In genomic region chr11:101482556-101483124, GRCh38 we compare ENCODE assay signal across 31 cellular contexts.
"Had no signal": no experiment of that assay in that cellular context is flagged by ENCODE, and none has a peak within 500 bp of the region (broad histone marks: within the 10 kb centered on the region; RNA-seq: fewer than 3 reads in every experiment).

No MANE protein-coding gene starts in this region.

- H3K36me3 ChIP-seq: ascending aorta, breast epithelium, cardiac muscle cell, colonic mucosa, esophagus squamous epithelium, gastrocnemius medialis, heart left ventricle had no signal

- H3K4me3 Mint-ChIP-seq: activated CD4-positive, alpha-beta memory T cell treated with anti-CD3 and anti-CD28 coated beads for 36 hours; activated CD4-positive, alpha-beta T cell treated with anti-CD3 and anti-CD28 coated beads for 36 hours; activated CD4-positive, alpha-beta T cell treated with anti-CD3 and anti-CD28 coated beads, Interleukin-2, amount 10 ng/mL, durations not matched to agents 24 days and 14 days; activated CD8-positive, alpha-beta memory T cell treated with anti-CD3 and anti-CD28 coated beads, Interleukin-2, amount 10 ng/mL, durations not matched to agents 7 days and 5 days; activated CD8-positive, alpha-beta T cell treated with anti-CD3 and anti-CD28 coated beads, Interleukin-2, amount 10 ng/mL, durations not matched to agents 7 days and 5 days; activated naive CD4-positive, alpha-beta T cell treated with anti-CD3 and anti-CD28 coated beads, Interleukin-2, amount 10 ng/mL, durations not matched to agents 7 days and 5 days; activated naive CD8-positive, alpha-beta T cell treated with anti-CD3 and anti-CD28 coated beads, Interleukin-2, amount 10 ng/mL, durations not matched to agents 7 days and 5 days; brain; T-helper 17 cell had no signal

- H3K27me3 ChIP-seq: ascending aorta, breast epithelium, cardiac muscle cell, colonic mucosa, esophagus squamous epithelium, foreskin keratinocyte, gastrocnemius medialis, heart left ventricle had no signal

- ATAC-seq: activated CD4-positive, alpha-beta T cell treated with anti-CD3 and anti-CD28 coated beads for 36 hours; activated CD8-positive, alpha-beta memory T cell treated with anti-CD3 and anti-CD28 coated beads, Interleukin-2, amount 10 ng/mL, durations not matched to agents 7 days and 5 days; activated CD8-positive, alpha-beta T cell treated with anti-CD3 and anti-CD28 coated beads, Interleukin-2, amount 10 ng/mL, durations not matched to agents 7 days and 5 days; activated naive CD4-positive, alpha-beta T cell treated with anti-CD3 and anti-CD28 coated beads, Interleukin-2, amount 50 U/mL, for 72 hours; foreskin keratinocyte; gastrocnemius medialis; heart left ventricle; T-helper 17 cell had no signal

- H3K4me1 Mint-ChIP-seq: activated CD4-positive, alpha-beta T cell treated with anti-CD3 and anti-CD28 coated beads for 36 hours; activated CD4-positive, alpha-beta T cell treated with anti-CD3 and anti-CD28 coated beads, Interleukin-2, amount 10 ng/mL, durations not matched to agents 24 days and 14 days; activated CD8-positive, alpha-beta memory T cell treated with anti-CD3 and anti-CD28 coated beads, Interleukin-2, amount 10 ng/mL, durations not matched to agents 7 days and 5 days; activated naive CD4-positive, alpha-beta T cell treated with anti-CD3 and anti-CD28 coated beads, Interleukin-2, amount 10 ng/mL, durations not matched to agents 7 days and 5 days; activated naive CD8-positive, alpha-beta T cell treated with anti-CD3 and anti-CD28 coated beads, Interleukin-2, amount 10 ng/mL, durations not matched to agents 7 days and 5 days; T-helper 17 cell had no signal

- DNase-seq: activated CD4-positive, alpha-beta memory T cell treated with anti-CD3 and anti-CD28 coated beads for 36 hours; activated CD4-positive, alpha-beta T cell treated with anti-CD3 and anti-CD28 coated beads for 36 hours; activated CD4-positive, alpha-beta T cell treated with anti-CD3 and anti-CD28 coated beads, Interleukin-2, amount 10 ng/mL, durations not matched to agents 24 days and 14 days; activated CD4-positive, CD25-positive, alpha-beta regulatory T cell; activated CD4-positive, CD25-positive, alpha-beta regulatory T cell treated with anti-CD3 and anti-CD28 coated beads, Interleukin-2, amount 50 U/mL, for 72 hours; activated CD8-positive, alpha-beta memory T cell treated with anti-CD3 and anti-CD28 coated beads, Interleukin-2, amount 10 ng/mL, durations not matched to agents 7 days and 5 days; activated CD8-positive, alpha-beta memory T cell treated with anti-CD3 and anti-CD28 coated beads, Interleukin-2, amount 50 U/mL, for 4 hours; activated CD8-positive, alpha-beta T cell treated with anti-CD3 and anti-CD28 coated beads, Interleukin-2, amount 10 ng/mL, durations not matched to agents 7 days and 5 days; activated gamma-delta T cell; activated naive CD4-positive, alpha-beta T cell; activated naive CD4-positive, alpha-beta T cell treated with anti-CD3 and anti-CD28 coated beads, Interleukin-2, amount 10 ng/mL, durations not matched to agents 7 days and 5 days; activated naive CD8-positive, alpha-beta T cell treated with anti-CD3 and anti-CD28 coated beads, Interleukin-2, amount 10 ng/mL, durations not matched to agents 7 days and 5 days; activated T-cell treated with anti-CD3 and anti-CD28 coated beads, Interleukin-2, amount 50 U/mL, for 1 hour; activated T-cell treated with anti-CD3 and anti-CD28 coated beads, Interleukin-2, amount 50 U/mL, for 48 hours; central memory CD4-positive, alpha-beta T cell; cerebellar nuclear complex; colonic mucosa; effector CD8-positive, alpha-beta T cell; esophagus squamous epithelium; foreskin keratinocyte; gastrocnemius medialis; glutamatergic neuron; heart left ventricle; hypothalamus; T-helper 17 cell had no signal

- H3K9me3 Mint-ChIP-seq: activated CD4-positive, alpha-beta T cell treated with anti-CD3 and anti-CD28 coated beads, Interleukin-2, amount 10 ng/mL, durations not matched to agents 24 days and 14 days; activated naive CD4-positive, alpha-beta T cell treated with anti-CD3 and anti-CD28 coated beads, Interleukin-2, amount 10 ng/mL, durations not matched to agents 7 days and 5 days; activated naive CD8-positive, alpha-beta T cell treated with anti-CD3 and anti-CD28 coated beads, Interleukin-2, amount 10 ng/mL, durations not matched to agents 7 days and 5 days; brain had no signal

- H3K27ac ChIP-seq: ascending aorta, breast epithelium, cardiac muscle cell, colonic mucosa, epithelial cell of prostate, esophagus squamous epithelium, foreskin keratinocyte, gastrocnemius medialis, heart left ventricle had no signal

- H3K4me3 ChIP-seq: ascending aorta, breast epithelium, cardiac muscle cell, colonic mucosa, esophagus squamous epithelium, gastrocnemius medialis, heart left ventricle had no signal

- H3K36me3 Mint-ChIP-seq: activated CD4-positive, alpha-beta memory T cell treated with anti-CD3 and anti-CD28 coated beads for 36 hours; activated CD8-positive, alpha-beta memory T cell treated with anti-CD3 and anti-CD28 coated beads, Interleukin-2, amount 10 ng/mL, durations not matched to agents 7 days and 5 days; activated naive CD4-positive, alpha-beta T cell treated with anti-CD3 and anti-CD28 coated beads, Interleukin-2, amount 10 ng/mL, durations not matched to agents 7 days and 5 days; activated naive CD4-positive, alpha-beta T cell treated with anti-CD3 and anti-CD28 coated beads, Interleukin-2, amount 50 U/mL, for 72 hours; activated naive CD8-positive, alpha-beta T cell treated with anti-CD3 and anti-CD28 coated beads, Interleukin-2, amount 10 ng/mL, durations not matched to agents 7 days and 5 days; brain had no signal

- H3K4me1 ChIP-seq: ascending aorta, breast epithelium, colonic mucosa, gastrocnemius medialis, heart left ventricle had no signal

- H3K9me3 ChIP-seq: ascending aorta, breast epithelium, colonic mucosa, esophagus squamous epithelium, gastrocnemius medialis, heart left ventricle had no signal

- H3K27me3 Mint-ChIP-seq: activated CD4-positive, alpha-beta memory T cell treated with anti-CD3 and anti-CD28 coated beads for 36 hours; activated CD4-positive, alpha-beta T cell treated with anti-CD3 and anti-CD28 coated beads for 36 hours; activated CD4-positive, alpha-beta T cell treated with anti-CD3 and anti-CD28 coated beads, Interleukin-2, amount 10 ng/mL, durations not matched to agents 24 days and 14 days; activated CD8-positive, alpha-beta memory T cell treated with anti-CD3 and anti-CD28 coated beads, Interleukin-2, amount 10 ng/mL, durations not matched to agents 7 days and 5 days; activated naive CD4-positive, alpha-beta T cell treated with anti-CD3 and anti-CD28 coated beads, Interleukin-2, amount 10 ng/mL, durations not matched to agents 7 days and 5 days; activated naive CD8-positive, alpha-beta T cell treated with anti-CD3 and anti-CD28 coated beads, Interleukin-2, amount 10 ng/mL, durations not matched to agents 7 days and 5 days; T-helper 17 cell had no signal

- H3K27ac Mint-ChIP-seq: activated CD4-positive, alpha-beta memory T cell treated with anti-CD3 and anti-CD28 coated beads for 36 hours; activated CD4-positive, alpha-beta T cell treated with anti-CD3 and anti-CD28 coated beads for 36 hours; activated CD4-positive, alpha-beta T cell treated with anti-CD3 and anti-CD28 coated beads, Interleukin-2, amount 10 ng/mL, durations not matched to agents 24 days and 14 days; activated CD8-positive, alpha-beta memory T cell treated with anti-CD3 and anti-CD28 coated beads, Interleukin-2, amount 10 ng/mL, durations not matched to agents 7 days and 5 days; activated CD8-positive, alpha-beta T cell treated with anti-CD3 and anti-CD28 coated beads, Interleukin-2, amount 10 ng/mL, durations not matched to agents 7 days and 5 days; activated naive CD4-positive, alpha-beta T cell treated with anti-CD3 and anti-CD28 coated beads, Interleukin-2, amount 10 ng/mL, durations not matched to agents 7 days and 5 days; activated naive CD4-positive, alpha-beta T cell treated with anti-CD3 and anti-CD28 coated beads, Interleukin-2, amount 50 U/mL, for 72 hours; activated naive CD8-positive, alpha-beta T cell treated with anti-CD3 and anti-CD28 coated beads, Interleukin-2, amount 10 ng/mL, durations not matched to agents 7 days and 5 days; brain; T-helper 17 cell had no signal
